28 cellular contexts compared by ENCODE assay signal in the genomic region with DNA sequence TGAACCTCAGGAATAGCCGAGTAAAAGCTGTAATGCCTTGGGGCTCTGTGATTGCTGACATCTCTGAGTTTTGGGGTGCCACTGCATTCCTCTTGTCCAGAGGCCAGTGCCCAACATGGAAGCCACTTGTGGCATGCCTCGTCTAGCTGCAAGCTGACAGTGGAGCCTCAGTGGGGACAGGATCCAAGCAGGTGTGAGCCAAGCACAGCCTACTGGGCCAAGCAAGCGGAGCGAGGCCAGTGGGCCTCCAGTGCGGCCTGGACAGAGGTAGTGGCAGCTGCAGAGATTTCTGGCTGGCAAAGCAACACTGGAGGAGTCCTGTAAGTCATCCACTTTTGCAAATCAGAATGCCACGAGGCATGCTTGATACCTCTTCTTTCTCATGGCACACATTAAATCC.
"Had no signal": no experiment of that assay in that cellular context is flagged by ENCODE, and none has a peak within 500 bp of the region (broad histone marks: within the 10 kb centered on the region; RNA-seq: fewer than 3 reads in every experiment).

No MANE protein-coding gene starts in this region.

- H3K27ac ChIP-seq: neutrophil, pancreas, psoas muscle, right lobe of liver, sigmoid colon, stomach, thoracic aorta, thyroid gland, tibial nerve, upper lobe of left lung, vagina had no signal

- DNase-seq: naive B cell; naive thymus-derived CD8-positive, alpha-beta T cell; nephron progenitor cell; nucleus accumbens; pancreas; psoas muscle; right cardiac atrium; right lobe of liver; sigmoid colon; small intestine; stimulated activated CD4-positive, alpha-beta T cell treated with anti-CD3 and anti-CD28 coated beads, Interleukin-15, amount 100 ng/mL, for 24 hours; stimulated activated CD4-positive, alpha-beta T cell treated with anti-CD3 and anti-CD28 coated beads, Interleukin-2, amount 100 ng/mL, for 24 hours; stimulated activated CD4-positive, alpha-beta T cell treated with anti-CD3 and anti-CD28 coated beads, Interleukin-2, amount 100 ng/mL, for 48 hours; stimulated activated CD4-positive, alpha-beta T cell treated with anti-CD3 and anti-CD28 coated beads, Interleukin-4, amount 100 ng/mL, for 24 hours; stimulated activated naive CD4-positive, alpha-beta T cell; stomach; thyroid gland; trophoblast cell had no signal

- H3K36me3 ChIP-seq: neutrophil, pancreas, right lobe of liver, sigmoid colon, stomach, thoracic aorta, thyroid gland, tibial nerve, upper lobe of left lung, vagina had no signal

- H3K4me1 ChIP-seq: pancreas, psoas muscle, right lobe of liver, sigmoid colon, stomach, thyroid gland, tibial nerve, upper lobe of left lung, vagina had no signal

- H3K4me3 ChIP-seq: pancreas, psoas muscle, right lobe of liver, sigmoid colon, stomach, thoracic aorta, thyroid gland, tibial nerve, upper lobe of left lung, vagina had no signal

- H3K4me1 Mint-ChIP-seq: naive B cell; naive thymus-derived CD8-positive, alpha-beta T cell; nephron progenitor cell; neural crest cell; stimulated activated memory B cell treated with anti-CD40 and anti-IgM and Interleukin-4, amounts not matched to agents 10 μg/mL and 1 μg/mL and 100 μg/mL, for 72 hours had no signal

- H3K27me3 Mint-ChIP-seq: naive B cell; naive thymus-derived CD8-positive, alpha-beta T cell; natural killer cell treated with Interleukin-12 subunit alpha and Interleukin-12 subunit beta and Interleukin-15 and Interleukin-18, amount 100 ng/mL, for 72 hours; progenitor cell of endocrine pancreas; stimulated activated memory B cell treated with anti-CD40 and anti-IgM and Interleukin-4, amounts not matched to agents 10 μg/mL and 1 μg/mL and 100 μg/mL, for 72 hours had no signal

- FAIRE-seq: pancreas, small intestine, urothelium cell line had no signal

- ATAC-seq: naive thymus-derived CD8-positive, alpha-beta T cell; natural killer cell treated with Interleukin-12 subunit alpha and Interleukin-12 subunit beta and Interleukin-15 and Interleukin-18, amount 100 ng/mL, for 72 hours; pancreas; psoas muscle; right cardiac atrium; right lobe of liver; stimulated activated memory B cell treated with anti-CD40 and anti-IgM and Interleukin-4, amounts not matched to agents 10 μg/mL and 1 μg/mL and 100 μg/mL, for 72 hours had no signal

- H3K27me3 ChIP-seq: neutrophil, pancreas, right lobe of liver, sigmoid colon, stomach, thyroid gland, tibial nerve, upper lobe of left lung, vagina had no signal

- H3K4me3 Mint-ChIP-seq: naive B cell; naive thymus-derived CD8-positive, alpha-beta T cell; natural killer cell treated with Interleukin-12 subunit alpha and Interleukin-12 subunit beta and Interleukin-15 and Interleukin-18, amount 100 ng/mL, for 72 hours; nephron progenitor cell; neural crest cell; stimulated activated memory B cell treated with anti-CD40 and anti-IgM and Interleukin-4, amounts not matched to agents 10 μg/mL and 1 μg/mL and 100 μg/mL, for 72 hours had no signal

- H3K9me3 Mint-ChIP-seq: nephron progenitor cell had no signal

- H3K27ac Mint-ChIP-seq: naive B cell; naive thymus-derived CD8-positive, alpha-beta T cell; natural killer cell treated with Interleukin-12 subunit alpha and Interleukin-12 subunit beta and Interleukin-15 and Interleukin-18, amount 100 ng/mL, for 72 hours; nephron progenitor cell; progenitor cell of endocrine pancreas; stimulated activated memory B cell treated with anti-CD40 and anti-IgM and Interleukin-4, amounts not matched to agents 10 μg/mL and 1 μg/mL and 100 μg/mL, for 72 hours had no signal

- H3K9me3 ChIP-seq: neutrophil, pancreas, psoas muscle, right lobe of liver, thoracic aorta, thyroid gland, tibial nerve, upper lobe of left lung, vagina had no signal
